In the genomic region with DNA sequence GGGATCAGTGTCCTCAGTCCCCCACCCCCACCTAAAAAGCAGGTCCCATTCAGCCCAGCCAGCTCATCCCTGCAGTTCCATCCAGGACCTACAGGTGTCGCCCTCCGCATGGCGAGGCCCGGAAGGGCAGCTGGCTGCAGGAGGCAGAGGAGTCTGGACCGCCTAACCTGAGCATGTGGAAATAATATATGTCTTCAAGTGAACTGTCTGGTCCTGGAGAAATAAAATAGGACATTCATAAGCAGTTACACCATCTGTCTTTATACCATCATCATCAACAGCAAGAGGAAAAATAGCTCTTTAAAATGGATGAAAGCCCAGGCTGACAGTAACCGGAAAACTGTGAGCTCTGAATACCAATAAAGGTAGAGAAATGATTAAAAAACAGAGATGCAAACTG, we compare ENCODE assay signal across 8 cellular contexts.
A peak's percentile ranks its signal among the peaks of the same experiment; 100 is the strongest.
DNase-seq lines count a peak whose midpoint lies in the region; ATAC-seq and TF ChIP-seq lines count a peak whose summit lies in the region.

No MANE protein-coding gene starts in this region.

- TF ChIP-seq CTCF in 22Rv1 (IDR thresholded peaks at IDR 0.05) = peak; percentile 99
- TF ChIP-seq CTCF in GM12864 (IDR thresholded peaks at IDR 0.05; ENCODE audit: low read depth, low read length, missing control alignments) = peak; percentile 99

- ATAC-seq in HG03095 (IDR thresholded peaks at IDR 0.05; ENCODE audit: unreplicated experiment) (peak; percentile 74), esophagus mucosa (peak; percentile 90)
- ATAC-seq in natural killer cell treated with Interleukin-12 subunit alpha and Interleukin-12 subunit beta and Interleukin-15 and Interleukin-18, amount 100 ng/mL, for 72 hours = peak; percentile 76 to 86
- ATAC-seq in stimulated activated naive B cell treated with anti-CD40 and anti-IgM and Interleukin-4, amounts not matched to agents 10 μg/mL and 1 μg/mL and 100 μg/mL, for 72 hours (replicated peaks) = peak; percentile 76 to 85

- H3K27me3 Mint-ChIP-seq in natural killer cell treated with Interleukin-12 subunit alpha and Interleukin-12 subunit beta and Interleukin-15 and Interleukin-18, amount 100 ng/mL, for 72 hours = no peaks in the 10 kb centered on the region
- no peaks in the 10 kb centered on the region for H3K27me3 Mint-ChIP-seq in stimulated activated naive B cell treated with anti-CD40 and anti-IgM and Interleukin-4, amounts not matched to agents 10 μg/mL and 1 μg/mL and 100 μg/mL, for 72 hours

- no peak overlapping the region for H3K27ac Mint-ChIP-seq in natural killer cell treated with Interleukin-12 subunit alpha and Interleukin-12 subunit beta and Interleukin-15 and Interleukin-18, amount 100 ng/mL, for 72 hours
- H3K27ac Mint-ChIP-seq in stimulated activated naive B cell treated with anti-CD40 and anti-IgM and Interleukin-4, amounts not matched to agents 10 μg/mL and 1 μg/mL and 100 μg/mL, for 72 hours = no peak overlapping the region

- no peak overlapping the region for H3K4me3 Mint-ChIP-seq in natural killer cell treated with Interleukin-12 subunit alpha and Interleukin-12 subunit beta and Interleukin-15 and Interleukin-18, amount 100 ng/mL, for 72 hours
- no peak overlapping the region for H3K4me3 Mint-ChIP-seq in stimulated activated naive B cell treated with anti-CD40 and anti-IgM and Interleukin-4, amounts not matched to agents 10 μg/mL and 1 μg/mL and 100 μg/mL, for 72 hours

- no peak overlapping the region for H3K27ac ChIP-seq in 22Rv1

- peaks cover 0 to 10% of the 10 kb centered on the region in 2 donors for H3K4me1 Mint-ChIP-seq in natural killer cell treated with Interleukin-12 subunit alpha and Interleukin-12 subunit beta and Interleukin-15 and Interleukin-18, amount 100 ng/mL, for 72 hours (ENCODE audit: low read depth in 2 of 2)
- H3K4me1 Mint-ChIP-seq in stimulated activated naive B cell treated with anti-CD40 and anti-IgM and Interleukin-4, amounts not matched to agents 10 μg/mL and 1 μg/mL and 100 μg/mL, for 72 hours = peaks cover 4 to 10% of the 10 kb centered on the region in 2 donors

- no peaks in the 10 kb centered on the region for H3K9me3 Mint-ChIP-seq in natural killer cell treated with Interleukin-12 subunit alpha and Interleukin-12 subunit beta and Interleukin-15 and Interleukin-18, amount 100 ng/mL, for 72 hours
- H3K9me3 Mint-ChIP-seq in stimulated activated naive B cell treated with anti-CD40 and anti-IgM and Interleukin-4, amounts not matched to agents 10 μg/mL and 1 μg/mL and 100 μg/mL, for 72 hours = no peaks in the 10 kb centered on the region

- H3K36me3 Mint-ChIP-seq in natural killer cell treated with Interleukin-12 subunit alpha and Interleukin-12 subunit beta and Interleukin-15 and Interleukin-18, amount 100 ng/mL, for 72 hours = no peaks in the 10 kb centered on the region
- H3K36me3 Mint-ChIP-seq in stimulated activated naive B cell treated with anti-CD40 and anti-IgM and Interleukin-4, amounts not matched to agents 10 μg/mL and 1 μg/mL and 100 μg/mL, for 72 hours = peaks cover 0 to 3% of the 10 kb centered on the region in 2 donors

- no peak overlapping the region for H3K4me3 ChIP-seq in GM12864 (ENCODE audit: low read depth, low read length)

- DNase-seq in GM12864 (ENCODE audit: low read depth) (no peak), NCI-H748 treated with DMSO at 0.1 percent for 48 hours (lab: John Stamatoyannopoulos, UW) (peak; percentile 23)
- peak; percentile 93 for DNase-seq in activated CD8-positive, alpha-beta memory T cell treated with anti-CD3 and anti-CD28 coated beads, Interleukin-2, amount 50 U/mL, for 48 hours
- DNase-seq in natural killer cell treated with Interleukin-12 subunit alpha and Interleukin-12 subunit beta and Interleukin-15 and Interleukin-18, amount 100 ng/mL, for 72 hours (ENCODE audit: low spot score) = peak; percentile 81
- DNase-seq in stimulated activated naive B cell treated with anti-CD40 and anti-IgM and Interleukin-4, amounts not matched to agents 10 μg/mL and 1 μg/mL and 100 μg/mL, for 72 hours = peak; percentile 56
